ENCODE assay signal across 8 cellular contexts in genomic region chrX:154761977-154762528, GRCh38. TPM values are rescaled to one million over a fixed set of nuclear protein-coding genes. Genes with fewer than 3 reads are reported as not detected.
DNase-seq lines count a peak whose midpoint lies in the region; ATAC-seq and TF ChIP-seq lines count a peak whose summit lies in the region.

No MANE protein-coding gene starts in this region.

- peaks cover 34% of the 10 kb centered on the region for H3K36me3 ChIP-seq in BE2C

- H3K4me1 ChIP-seq in BE2C: peaks cover 6% of the 10 kb centered on the region; the same call in 1 of the 2 replicates

- H3K9me3 Mint-ChIP-seq in IgD-negative memory B cell: no peaks in the 10 kb centered on the region
- no peaks in the 10 kb centered on the region for H3K9me3 Mint-ChIP-seq in activated T-helper 17 cell treated with anti-CD3 and anti-CD28 coated beads, Interleukin-2, amount 50 U/mL, for 72 hours

- ATAC-seq in activated T-helper 17 cell treated with anti-CD3 and anti-CD28 coated beads, Interleukin-2, amount 50 U/mL, for 72 hours (replicated peaks): no peak
- ATAC-seq in HG02981 (IDR thresholded peaks at IDR 0.05; ENCODE audit: unreplicated experiment): no peak

- H3K4me1 Mint-ChIP-seq in IgD-negative memory B cell: peaks cover 0 to 11% (median 3%) of the 10 kb centered on the region in 3 donors
- peaks cover 5% of the 10 kb centered on the region for H3K4me1 Mint-ChIP-seq in activated T-helper 17 cell treated with anti-CD3 and anti-CD28 coated beads, Interleukin-2, amount 50 U/mL, for 72 hours

- peak overlapping the region; percentile 76 for H3K4me3 ChIP-seq in BE2C (ENCODE audit: low read depth, low read length)

- peak overlapping the region; percentile 87 to 92 (median 91) for H3K4me3 Mint-ChIP-seq in IgD-negative memory B cell
- H3K4me3 Mint-ChIP-seq in activated T-helper 17 cell treated with anti-CD3 and anti-CD28 coated beads, Interleukin-2, amount 50 U/mL, for 72 hours: peak overlapping the region; percentile 86

- DNase-seq in BE2C (peak; percentile 58), iris pigment epithelial cell (ENCODE audit: low read depth) (peak; percentile 6), DMS114 treated with DMSO at 0.1 percent for 48 hours (lab: John Stamatoyannopoulos, UW; ENCODE audit: unreplicated experiment) (no peak), NOMO-1 treated with dmso at 0.1 percent for 144 hours (lab: John Stamatoyannopoulos, UW; ENCODE audit: unreplicated experiment) (no peak)

- no peak for TF ChIP-seq CTCF in BE2C (IDR thresholded peaks at IDR 0.05; ENCODE audit: low read depth, low read length)

- H3K27ac Mint-ChIP-seq in IgD-negative memory B cell: peak overlapping the region; percentile 83 to 96 (median 87)
- peak overlapping the region; percentile 83 for H3K27ac Mint-ChIP-seq in activated T-helper 17 cell treated with anti-CD3 and anti-CD28 coated beads, Interleukin-2, amount 50 U/mL, for 72 hours

- H3K27ac ChIP-seq in temporal lobe (ENCODE audit: low read depth, low read length): peak overlapping the region; percentile 74

- H3K36me3 Mint-ChIP-seq in IgD-negative memory B cell: no peaks in the 10 kb centered on the region
- peaks cover 36% of the 10 kb centered on the region for H3K36me3 Mint-ChIP-seq in activated T-helper 17 cell treated with anti-CD3 and anti-CD28 coated beads, Interleukin-2, amount 50 U/mL, for 72 hours (ENCODE audit: low read depth)

- H3K27me3 ChIP-seq in BE2C: no peaks in the 10 kb centered on the region

- no peaks in the 10 kb centered on the region for H3K27me3 Mint-ChIP-seq in IgD-negative memory B cell
- no peaks in the 10 kb centered on the region for H3K27me3 Mint-ChIP-seq in activated T-helper 17 cell treated with anti-CD3 and anti-CD28 coated beads, Interleukin-2, amount 50 U/mL, for 72 hours

- no peaks in the 10 kb centered on the region for H3K9me3 ChIP-seq in BE2C

RNA-seq across cellular contexts. Expression of gene DKC1, which starts 0.6 kb away (rescaled TPM):
- 134 TPM for polyA plus RNA-seq in BE2C (2012; ENCODE audit: insufficient read depth, insufficient read length, low read depth)
- polyA plus RNA-seq in IgD-negative memory B cell: 34.4 TPM
- total RNA-seq in activated T-helper 17 cell treated with anti-CD3 and anti-CD28 coated beads, Interleukin-2, amount 50 U/mL, for 72 hours: 100 to 1,000 TPM in 1 of 2 donors, 10 to 100 TPM in 1; 72.8 to 142 TPM
- 21.1 TPM for total RNA-seq in temporal lobe

RNA-seq across cellular contexts. Expression of gene GAB3, which starts 11.2 kb away (rescaled TPM):
- polyA plus RNA-seq in BE2C (2012; ENCODE audit: insufficient read depth, insufficient read length, low read depth): 0.45 TPM
- polyA plus RNA-seq in IgD-negative memory B cell: 3.0 TPM
- total RNA-seq in activated T-helper 17 cell treated with anti-CD3 and anti-CD28 coated beads, Interleukin-2, amount 50 U/mL, for 72 hours: 10 to 100 TPM; 12.1 to 13.5 TPM
- total RNA-seq in temporal lobe: 0.74 TPM

RNA-seq across cellular contexts. Expression of gene MPP1, which starts 43.2 kb away (rescaled TPM):
- polyA plus RNA-seq in BE2C (2012; ENCODE audit: insufficient read depth, insufficient read length, low read depth): 34.5 TPM
- polyA plus RNA-seq in IgD-negative memory B cell: 9.9 TPM
- total RNA-seq in activated T-helper 17 cell treated with anti-CD3 and anti-CD28 coated beads, Interleukin-2, amount 50 U/mL, for 72 hours: 10 to 100 TPM; 17.1 to 17.7 TPM
- total RNA-seq in temporal lobe: 12.5 TPM

Comparison
In these comparisons a context has a peak if more than half of its experiments do, and no peak if none do; other contexts are left out.
1. DNase-seq: peak in BE2C (single experiment) and iris pigment epithelial cell (single experiment); none in DMS114 treated with DMSO at 0.1 percent for 48 hours (single experiment) and NOMO-1 treated with dmso at 0.1 percent for 144 hours (single experiment).